Comparison of ENCODE assay signal across 14 cellular contexts in genomic region chr19:40521276-40521675, GRCh38. TPM values are rescaled to one million over a fixed set of nuclear protein-coding genes. Genes with fewer than 3 reads are reported as not detected.
DNase-seq lines count a peak whose midpoint lies in the region; ATAC-seq, FAIRE-seq and TF ChIP-seq lines count a peak whose summit lies in the region.
"Had no signal": no experiment of that assay in that cellular context is flagged by ENCODE, and none has a peak within 500 bp of the region (broad histone marks: within the 10 kb centered on the region; RNA-seq: fewer than 3 reads in every experiment).

No MANE protein-coding gene starts in this region.

- in situ Hi-C loops in GM12878 (cut with MboI), result no loop called here

- no peak for FAIRE-seq in GM12878 (lab: Jason Lieb, UNC)

- no peak overlapping the region for H3K4me3 Mint-ChIP-seq in activated CD8-positive, alpha-beta T cell treated with anti-CD3 and anti-CD28 coated beads for 36 hours
- H3K4me3 Mint-ChIP-seq in activated CD8-positive, alpha-beta T cell treated with anti-CD3 and anti-CD28 coated beads, Interleukin-2, amount 10 ng/mL, durations not matched to agents 7 days and 5 days, result no peak overlapping the region
- H3K4me3 Mint-ChIP-seq: activated naive CD4-positive, alpha-beta T cell treated with anti-CD3 and anti-CD28 coated beads, Interleukin-2, amount 50 U/mL, for 24 hours had no signal

- no peaks in the 10 kb centered on the region for H3K79me2 ChIP-seq in GM12878 (ENCODE audit: control insufficient read depth, insufficient read depth, low read length)

- DNase-seq in activated CD8-positive, alpha-beta T cell treated with anti-CD3 and anti-CD28 coated beads for 36 hours, result peak; percentile 31
- DNase-seq in activated CD8-positive, alpha-beta T cell treated with anti-CD3 and anti-CD28 coated beads, Interleukin-2, amount 10 ng/mL, durations not matched to agents 7 days and 5 days, result no peak
- DNase-seq in LHCN-M2 (ENCODE audit: low read depth) (peak; percentile 23), GM12878 (ENCODE audit: low read depth, low spot score) (no peak), retinal pigment epithelial cell (ENCODE audit: low read depth) (no peak), NCI-H1092 treated with DMSO at 0.1 percent for 48 hours (lab: John Stamatoyannopoulos, UW) (no peak)
- no peak for DNase-seq in stimulated activated CD4-positive, alpha-beta T cell treated with anti-CD3 and anti-CD28 coated beads, Interleukin-4, amount 100 ng/mL, for 24 hours
- DNase-seq: COR-L47; NCI-H187 treated with DMSO at 0.1 percent for 48 hours; stimulated activated naive CD8-positive, alpha-beta T cell treated with anti-CD3 and anti-CD28 coated beads, Interleukin-15, Interleukin-2, amounts not matched to agents 100 U/mL and 50 U/mL, for 24 hours had no signal

- no peak overlapping the region for H3K27ac Mint-ChIP-seq in activated CD8-positive, alpha-beta T cell treated with anti-CD3 and anti-CD28 coated beads for 36 hours
- H3K27ac Mint-ChIP-seq in activated CD8-positive, alpha-beta T cell treated with anti-CD3 and anti-CD28 coated beads, Interleukin-2, amount 10 ng/mL, durations not matched to agents 7 days and 5 days, result no peak overlapping the region
- H3K27ac Mint-ChIP-seq: activated naive CD4-positive, alpha-beta T cell treated with anti-CD3 and anti-CD28 coated beads, Interleukin-2, amount 50 U/mL, for 24 hours had no signal

- H3K4me2 ChIP-seq in GM12878 (ENCODE audit: control insufficient read depth, insufficient read depth), result no peak overlapping the region

- POLR2A ChIA-PET in activated CD8-positive, alpha-beta T cell treated with anti-CD3 and anti-CD28 coated beads for 36 hours (lab: Charles Lee), result no interaction called here
- POLR2A ChIA-PET in activated CD8-positive, alpha-beta T cell treated with anti-CD3 and anti-CD28 coated beads, Interleukin-2, amount 10 ng/mL, durations not matched to agents 7 days and 5 days (lab: Charles Lee), result no interaction called here
- POLR2A ChIA-PET in GM12878 (lab: Charles Lee), result no interaction called here

- intact Hi-C loops in activated CD8-positive, alpha-beta T cell treated with anti-CD3 and anti-CD28 coated beads for 36 hours (cut with micrococcal nuclease), result loop anchor here (10.0 kb wide), 1 partner anchor 216 kb away; no protein-coding TSS in a partner anchor
- intact Hi-C loops in GM12878 (cut with micrococcal nuclease; ENCODE audit: unreplicated experiment), result loop anchor here (5.0 kb wide), 1 partner anchor 214 kb away; no protein-coding TSS in a partner anchor

- WGBS in GM12878 (ENCODE audit: insufficient coverage, insufficient replicate concordance, low lambda C conversion rate, missing lambda C conversion rate), result 66% methylated on average over 8 of the region's 8 CpGs

- TF ChIP-seq RAD21 in GM12878 (IDR thresholded peaks at IDR 0.05; ENCODE audit: insufficient read depth, low read depth, low read length), result no peak

- no peaks in the 10 kb centered on the region for H3K9me3 Mint-ChIP-seq in activated CD8-positive, alpha-beta T cell treated with anti-CD3 and anti-CD28 coated beads for 36 hours
- no peaks in the 10 kb centered on the region for H3K9me3 Mint-ChIP-seq in activated CD8-positive, alpha-beta T cell treated with anti-CD3 and anti-CD28 coated beads, Interleukin-2, amount 10 ng/mL, durations not matched to agents 7 days and 5 days (ENCODE audit: insufficient read depth)
- H3K9me3 Mint-ChIP-seq: activated naive CD4-positive, alpha-beta T cell treated with anti-CD3 and anti-CD28 coated beads, Interleukin-2, amount 50 U/mL, for 24 hours had no signal

- no peak for ATAC-seq in activated CD8-positive, alpha-beta T cell treated with anti-CD3 and anti-CD28 coated beads for 36 hours
- ATAC-seq in activated CD8-positive, alpha-beta T cell treated with anti-CD3 and anti-CD28 coated beads, Interleukin-2, amount 10 ng/mL, durations not matched to agents 7 days and 5 days, result no peak
- no peak for ATAC-seq in GM12878
- no peak for ATAC-seq in HG03097 (IDR thresholded peaks at IDR 0.05; ENCODE audit: low FRiP score, unreplicated experiment)
- ATAC-seq: esophagus mucosa; stimulated activated naive CD8-positive, alpha-beta T cell treated with anti-CD3 and anti-CD28 coated beads, Interleukin-15, Interleukin-2, amounts not matched to agents 100 U/mL and 50 U/mL, for 24 hours had no signal

- peaks cover 17% of the 10 kb centered on the region for H3K27me3 Mint-ChIP-seq in activated CD8-positive, alpha-beta T cell treated with anti-CD3 and anti-CD28 coated beads for 36 hours
- peaks cover 24% of the 10 kb centered on the region for H3K27me3 Mint-ChIP-seq in activated CD8-positive, alpha-beta T cell treated with anti-CD3 and anti-CD28 coated beads, Interleukin-2, amount 10 ng/mL, durations not matched to agents 7 days and 5 days (ENCODE audit: low read depth)

- TF ChIP-seq EP300 in GM12878 (IDR thresholded peaks at IDR 0.05; ENCODE audit: borderline replicate concordance in 1 of 2, control insufficient read depth in 1 of 2, low read depth in 2 of 2, low read length in 2 of 2), result no peak

- TF ChIP-seq CTCF in activated CD8-positive, alpha-beta T cell treated with anti-CD3 and anti-CD28 coated beads for 36 hours (IDR thresholded peaks at IDR 0.05), result peak; percentile 32
- peak; percentile 15 to 22 (median 20); a peak in 3 of 6 replicates for TF ChIP-seq CTCF in GM12878 (IDR thresholded peaks at IDR 0.05 in 2 of 3, conservative IDR thresholded peaks at IDR 0.05 in 1 of 3; ENCODE audit: control insufficient read depth in 2 of 3, extremely low read depth in 1 of 3, insufficient read depth in 1 of 3, low read depth in 3 of 3, low read length in 3 of 3)
- peak; percentile 32 for TF ChIP-seq CTCF in retinal pigment epithelial cell (conservative IDR thresholded peaks at IDR 0.05; ENCODE audit: low read depth, low read length)

- no peaks in the 10 kb centered on the region for H3K4me1 ChIP-seq in GM12878 (ENCODE audit: control insufficient read depth, insufficient read depth, low read length)

- H3K36me3 Mint-ChIP-seq in activated CD8-positive, alpha-beta T cell treated with anti-CD3 and anti-CD28 coated beads for 36 hours (ENCODE audit: low read depth), result no peaks in the 10 kb centered on the region
- H3K36me3 Mint-ChIP-seq in activated CD8-positive, alpha-beta T cell treated with anti-CD3 and anti-CD28 coated beads, Interleukin-2, amount 10 ng/mL, durations not matched to agents 7 days and 5 days (ENCODE audit: low read depth), result no peaks in the 10 kb centered on the region
- H3K36me3 Mint-ChIP-seq: activated naive CD4-positive, alpha-beta T cell treated with anti-CD3 and anti-CD28 coated beads, Interleukin-2, amount 50 U/mL, for 24 hours had no signal

- H3K9me3 ChIP-seq in GM12878 (replicated peaks; ENCODE audit: control insufficient read depth, insufficient read depth, low read length), result no peaks in the 10 kb centered on the region

- no peaks in the 10 kb centered on the region for H3K4me1 Mint-ChIP-seq in activated CD8-positive, alpha-beta T cell treated with anti-CD3 and anti-CD28 coated beads for 36 hours (ENCODE audit: low read depth)
- H3K4me1 Mint-ChIP-seq in activated CD8-positive, alpha-beta T cell treated with anti-CD3 and anti-CD28 coated beads, Interleukin-2, amount 10 ng/mL, durations not matched to agents 7 days and 5 days (ENCODE audit: low read depth), result no peaks in the 10 kb centered on the region

- no peak overlapping the region for H3K4me3 ChIP-seq in GM12878
- no peak overlapping the region for H3K4me3 ChIP-seq in retinal pigment epithelial cell (ENCODE audit: low read length)
- H3K4me3 ChIP-seq: skin epidermis had no signal

- RAD21 ChIA-PET in GM12878 (lab: Charles Lee; ENCODE audit: unreplicated experiment), result interaction anchor here (1.0 to 1.7 kb wide), 4 partner anchors 56 to 223 kb away, joined by 3 to 12 read pairs (median 6); partner anchors contain the start of gene BLVRB

- H3K36me3 ChIP-seq in GM12878 (ENCODE audit: control insufficient read depth in 2 of 2, insufficient read depth in 2 of 2, low read length in 1 of 2), result no peaks in the 10 kb centered on the region

- H2AFZ ChIP-seq in GM12878 (ENCODE audit: control insufficient read depth, low read depth, low read length), result no peak overlapping the region

- H4K20me1 ChIP-seq in GM12878 (ENCODE audit: control insufficient read depth, insufficient read depth), result no peaks in the 10 kb centered on the region

- CTCF ChIA-PET in activated CD8-positive, alpha-beta T cell treated with anti-CD3 and anti-CD28 coated beads for 36 hours (lab: Charles Lee), result interaction anchor here (1.2 to 2.6 kb wide), 5 partner anchors 12 to 216 kb away, joined by 3 to 13 read pairs (median 8); no protein-coding TSS in a partner anchor
- CTCF ChIA-PET in activated CD8-positive, alpha-beta T cell treated with anti-CD3 and anti-CD28 coated beads, Interleukin-2, amount 10 ng/mL, durations not matched to agents 7 days and 5 days (lab: Charles Lee), result interaction anchor here (0.5 to 1.6 kb wide), 6 partner anchors 13 to 216 kb away, joined by 3 to 7 read pairs (median 4); no protein-coding TSS in a partner anchor
- CTCF ChIA-PET in GM12878 (lab: Yijun Ruan, JAX), result interaction anchor here (0.6 to 2.2 kb wide), 8 partner anchors 19 to 1232 kb away, joined by 3 to 8 read pairs (median 4); partner anchors contain the start of gene BLVRB

- H3K27ac ChIP-seq in GM12878 (ENCODE audit: control insufficient read depth, insufficient read depth), result no peak overlapping the region
- H3K27ac ChIP-seq: skin epidermis had no signal

- SMC1A ChIA-PET in GM12878 (lab: Charles Lee; ENCODE audit: uncharacterized antibody, unreplicated experiment), result interaction anchor here (0.5 to 1.8 kb wide), 4 partner anchors 57 to 216 kb away, joined by 3 to 8 read pairs (median 6); partner anchors contain the start of gene SERTAD1

- TF ChIP-seq POLR2A in GM12878 (IDR thresholded peaks at IDR 0.05; ENCODE audit: low read depth, low read length), result no peak

- H3K9ac ChIP-seq in GM12878 (ENCODE audit: control insufficient read depth, insufficient read depth, low read length), result no peak overlapping the region

- no TSS peak for BruUV-seq in GM12878 (replicated peaks; lab: Mats Ljungman, UMichigan)

- no peaks in the 10 kb centered on the region; a peak in 1 of 4 replicates for H3K27me3 ChIP-seq in GM12878 (replicated peaks in 1 of 2; ENCODE audit: control insufficient read depth in 2 of 2, insufficient read depth in 2 of 2, low read length in 1 of 2)

RNA-seq across cellular contexts. Expression of gene SPTBN4, which starts 54.5 kb away (rescaled TPM):
- total RNA-seq in activated CD8-positive, alpha-beta T cell treated with anti-CD3 and anti-CD28 coated beads for 36 hours, result 1 to 10 TPM; 1.3 to 2.3 TPM
- total RNA-seq in activated CD8-positive, alpha-beta T cell treated with anti-CD3 and anti-CD28 coated beads, Interleukin-2, amount 10 ng/mL, durations not matched to agents 7 days and 5 days, result under 1 TPM in 1 of 2 experiments, not detected in 1; 0.47 TPM
- total RNA-seq in LHCN-M2 (2014; rRNA removed) (0.34 and 0.38 TPM in 2 replicates), GM12878 (2014; rRNA removed) (0.34 and 0.54 TPM in 2 replicates), GM12878 (2014; rRNA removed; fragmentation: Illumina TruSeq; extraction: Trizol) (0.14 and 0.22 TPM in 2 replicates), GM12878 (2021) (0.18 and 0.69 TPM in 2 replicates)
- polyA plus RNA-seq in LHCN-M2 (2012), result 0.67 TPM
- 0.66 and 0.90 TPM in 2 replicates for total RNA-seq in GM12878 (2013; cell fraction: nucleolus; rRNA removed)
- polyA plus RNA-seq in GM12878 (2011; ENCODE audit: low read depth), result 1.1 TPM
- polyA plus RNA-seq in GM12878 (2011; rRNA removed) (0.46 and 0.57 TPM in 2 replicates), GM12878 (2014; fragmentation: Illumina TruSeq; extraction: Trizol) (0.24 TPM in 1 of 2 replicates, not detected in the other), GM12878 (2014; fragmentation: Nextera tagmentation; extraction: Ambion mirVana) (under 1 TPM in 1 of 2 experiments, not detected in 1; 0.04 TPM), GM12878 (2014; rRNA removed) (0.50 and 0.56 TPM in 2 replicates), GM12878 (2016; fragmentation: Nextera tagmentation; extraction: Ambion mirVana) (1 to 10 TPM in 1 of 2 experiments, under 1 TPM in 1; 0.64 to 1.1 TPM)
- 0.75 and 0.85 TPM in 2 replicates for polyA plus RNA-seq in GM12878 (2011; cell fraction: cytosol; rRNA removed)
- 0.67 and 1.2 TPM in 2 replicates for polyA plus RNA-seq in GM12878 (2011; cell fraction: nucleus; rRNA removed)
- 1.7 and 3.1 TPM in 2 replicates for polyA plus RNA-seq in GM12878 (2012)
- 0.26 and 0.66 TPM in 2 replicates for polyA minus RNA-seq in GM12878 (2011; rRNA and poly(A)+ RNA removed)
- polyA minus RNA-seq in GM12878 (2011; cell fraction: cytosol; rRNA and poly(A)+ RNA removed), result not detected in 2 replicates
- not detected in 2 replicates for polyA minus RNA-seq in GM12878 (2011; cell fraction: nucleus; rRNA and poly(A)+ RNA removed)

RNA-seq across cellular contexts. Expression of gene SHKBP1, which starts 55.4 kb away (rescaled TPM):
- total RNA-seq in activated CD8-positive, alpha-beta T cell treated with anti-CD3 and anti-CD28 coated beads for 36 hours, result 10 to 100 TPM; 82.8 to 89.3 TPM
- total RNA-seq in activated CD8-positive, alpha-beta T cell treated with anti-CD3 and anti-CD28 coated beads, Interleukin-2, amount 10 ng/mL, durations not matched to agents 7 days and 5 days, result 100 to 1,000 TPM; 116 to 124 TPM
- total RNA-seq in LHCN-M2 (2014; rRNA removed), result 63.5 and 85.6 TPM in 2 replicates
- 89.2 TPM for polyA plus RNA-seq in LHCN-M2 (2012)
- total RNA-seq in GM12878 (2013; cell fraction: nucleolus; rRNA removed), result 26.1 and 35.1 TPM in 2 replicates
- 60.8 and 79.0 TPM in 2 replicates for total RNA-seq in GM12878 (2014; rRNA removed)
- total RNA-seq in GM12878 (2014; rRNA removed; fragmentation: Illumina TruSeq; extraction: Trizol), result 22.9 and 26.0 TPM in 2 replicates
- total RNA-seq in GM12878 (2021), result 111 and 115 TPM in 2 replicates
- polyA plus RNA-seq in GM12878 (2011; ENCODE audit: low read depth), result 43.8 TPM
- 17.5 and 38.8 TPM in 2 replicates for polyA plus RNA-seq in GM12878 (2011; rRNA removed)
- polyA plus RNA-seq in GM12878 (2011; cell fraction: cytosol; rRNA removed), result 59.2 and 80.0 TPM in 2 replicates
- polyA plus RNA-seq in GM12878 (2011; cell fraction: nucleus; rRNA removed), result 155 and 167 TPM in 2 replicates
- 84.1 and 89.2 TPM in 2 replicates for polyA plus RNA-seq in GM12878 (2012)
- 30.6 and 55.0 TPM in 2 replicates for polyA plus RNA-seq in GM12878 (2014; fragmentation: Illumina TruSeq; extraction: Trizol)
- polyA plus RNA-seq in GM12878 (2014; fragmentation: Nextera tagmentation; extraction: Ambion mirVana), result 10 to 100 TPM in 1 of 2 experiments, 1 to 10 TPM in 1; 2.3 to 15.1 TPM
- polyA plus RNA-seq in GM12878 (2014; rRNA removed), result 96.3 and 111 TPM in 2 replicates
- polyA plus RNA-seq in GM12878 (2016; fragmentation: Nextera tagmentation; extraction: Ambion mirVana), result 100 to 1,000 TPM; 112 to 123 TPM
- polyA minus RNA-seq in GM12878 (2011; rRNA and poly(A)+ RNA removed), result 47.3 and 87.5 TPM in 2 replicates
- polyA minus RNA-seq in GM12878 (2011; cell fraction: cytosol; rRNA and poly(A)+ RNA removed), result 89.1 and 95.6 TPM in 2 replicates
- polyA minus RNA-seq in GM12878 (2011; cell fraction: nucleus; rRNA and poly(A)+ RNA removed), result 33.5 and 51.2 TPM in 2 replicates

RNA-seq across cellular contexts. Expression of gene BLVRB, which starts 55.7 kb away (rescaled TPM):
- 10 to 100 TPM; 21.2 to 21.7 TPM for total RNA-seq in activated CD8-positive, alpha-beta T cell treated with anti-CD3 and anti-CD28 coated beads for 36 hours
- 10 to 100 TPM; 15.1 to 16.5 TPM for total RNA-seq in activated CD8-positive, alpha-beta T cell treated with anti-CD3 and anti-CD28 coated beads, Interleukin-2, amount 10 ng/mL, durations not matched to agents 7 days and 5 days
- total RNA-seq in LHCN-M2 (2014; rRNA removed), result 83.3 and 92.0 TPM in 2 replicates
- 149 TPM for polyA plus RNA-seq in LHCN-M2 (2012)
- total RNA-seq in GM12878 (2013; cell fraction: nucleolus; rRNA removed), result 4.3 and 4.8 TPM in 2 replicates
- 47.5 and 48.3 TPM in 2 replicates for total RNA-seq in GM12878 (2014; rRNA removed)
- 21.2 and 21.7 TPM in 2 replicates for total RNA-seq in GM12878 (2014; rRNA removed; fragmentation: Illumina TruSeq; extraction: Trizol)
- 30.0 and 31.6 TPM in 2 replicates for total RNA-seq in GM12878 (2021)
- 11.0 TPM for polyA plus RNA-seq in GM12878 (2011; ENCODE audit: low read depth)
- 10.9 and 23.9 TPM in 2 replicates for polyA plus RNA-seq in GM12878 (2011; rRNA removed)
- 56.6 and 61.9 TPM in 2 replicates for polyA plus RNA-seq in GM12878 (2011; cell fraction: cytosol; rRNA removed)
- 23.4 and 36.2 TPM in 2 replicates for polyA plus RNA-seq in GM12878 (2011; cell fraction: nucleus; rRNA removed)
- 30.3 and 49.5 TPM in 2 replicates for polyA plus RNA-seq in GM12878 (2012)
- polyA plus RNA-seq in GM12878 (2014; fragmentation: Illumina TruSeq; extraction: Trizol), result 2.5 and 11.3 TPM in 2 replicates
- 10 to 100 TPM in 1 of 2 experiments, 1 to 10 TPM in 1; 6.3 to 16.3 TPM for polyA plus RNA-seq in GM12878 (2014; fragmentation: Nextera tagmentation; extraction: Ambion mirVana)
- 53.3 and 58.1 TPM in 2 replicates for polyA plus RNA-seq in GM12878 (2014; rRNA removed)
- polyA plus RNA-seq in GM12878 (2016; fragmentation: Nextera tagmentation; extraction: Ambion mirVana), result 10 to 100 TPM; 38.9 to 42.7 TPM
- polyA minus RNA-seq in GM12878 (2011; rRNA and poly(A)+ RNA removed), result 14.0 and 17.2 TPM in 2 replicates
- 44.1 and 48.3 TPM in 2 replicates for polyA minus RNA-seq in GM12878 (2011; cell fraction: cytosol; rRNA and poly(A)+ RNA removed)
- polyA minus RNA-seq in GM12878 (2011; cell fraction: nucleus; rRNA and poly(A)+ RNA removed), result 5.6 and 10.3 TPM in 2 replicates

Comparison
In these comparisons a context has a peak if more than half of its experiments do, and no peak if none do; other contexts are left out.
1. DNase-seq: peak in activated CD8-positive, alpha-beta T cell treated with anti-CD3 and anti-CD28 coated beads for 36 hours (single experiment) and LHCN-M2 (single experiment); none in activated CD8-positive, alpha-beta T cell treated with anti-CD3 and anti-CD28 coated beads, Interleukin-2, amount 10 ng/mL, durations not matched to agents 7 days and 5 days (single experiment), GM12878 (single experiment), retinal pigment epithelial cell (single experiment), NCI-H1092 treated with DMSO at 0.1 percent for 48 hours (single experiment) and stimulated activated CD4-positive, alpha-beta T cell treated with anti-CD3 and anti-CD28 coated beads, Interleukin-4, amount 100 ng/mL, for 24 hours (single experiment).
2. Peak in every context shown above with its lines, with median percentiles within 50 percentile points of each other: CTCF ChIP-seq.